ENCODE assay signal across 13 cellular contexts in the genomic region with DNA sequence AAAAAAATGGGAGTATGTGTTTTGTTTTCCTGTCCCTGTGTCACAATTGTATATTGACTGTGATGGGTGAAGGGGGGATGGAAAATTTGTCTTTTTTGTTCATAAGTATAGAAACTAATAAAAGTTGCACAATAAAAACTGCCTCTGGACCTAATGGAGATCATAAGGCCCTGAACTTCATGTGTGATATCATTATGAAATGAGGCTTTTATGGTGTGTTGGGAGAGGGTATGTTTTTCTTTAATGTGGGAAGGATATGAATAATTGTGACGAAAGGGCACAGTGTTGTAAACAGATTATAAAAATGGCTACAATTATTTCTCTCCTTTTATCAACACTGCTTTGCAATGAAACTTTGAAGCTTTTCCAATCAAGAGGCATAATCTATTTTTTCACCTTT.
"Had no signal": no experiment of that assay in that cellular context is flagged by ENCODE, and none has a peak within 500 bp of the region (broad histone marks: within the 10 kb centered on the region; RNA-seq: fewer than 3 reads in every experiment).

No MANE protein-coding gene starts in this region.

- H3K4me3 Mint-ChIP-seq: activated naive CD8-positive, alpha-beta T cell; activated T-cell treated with anti-CD3 and anti-CD28 coated beads, Interleukin-2, amount 50 U/mL, for 24 hours; nephron progenitor cell had no signal

- H3K27me3 Mint-ChIP-seq: activated naive CD8-positive, alpha-beta T cell; activated T-cell treated with anti-CD3 and anti-CD28 coated beads, Interleukin-2, amount 50 U/mL, for 24 hours had no signal

- H3K27ac Mint-ChIP-seq: activated naive CD8-positive, alpha-beta T cell; activated T-cell treated with anti-CD3 and anti-CD28 coated beads, Interleukin-2, amount 50 U/mL, for 24 hours; nephron progenitor cell had no signal

- H3K9me3 ChIP-seq: upper lobe of right lung had no signal

- H3K36me3 ChIP-seq: upper lobe of right lung had no signal

- H3K27ac ChIP-seq: upper lobe of right lung had no signal

- H3K27me3 ChIP-seq: dorsolateral prefrontal cortex, upper lobe of right lung had no signal

- ATAC-seq: stimulated activated naive CD8-positive, alpha-beta T cell treated with anti-CD3 and anti-CD28 coated beads, Interleukin-15, Interleukin-2, amounts not matched to agents 100 U/mL and 50 U/mL, for 24 hours; upper lobe of right lung had no signal

- H3K36me3 Mint-ChIP-seq: activated naive CD8-positive, alpha-beta T cell had no signal

- DNase-seq: activated CD4-positive, alpha-beta T cell treated with anti-CD3 and anti-CD28 coated beads, Interleukin-2, amount 50 U/mL, for 4 hours; activated CD4-positive, CD25-positive, alpha-beta regulatory T cell treated with anti-CD3 and anti-CD28 coated beads, Interleukin-2, amount 50 U/mL, for 72 hours; activated effector memory CD4-positive, alpha-beta T cell treated with anti-CD3 and anti-CD28 coated beads, Interleukin-2, amount 50 U/mL, for 16 hours; activated T-cell treated with anti-CD3 and anti-CD28 coated beads, Interleukin-2, amount 50 U/mL, for 24 hours; dorsolateral prefrontal cortex; hippocampal formation; nephron progenitor cell; stimulated activated CD4-positive, alpha-beta T cell treated with anti-CD3 and anti-CD28 coated beads, Interleukin-4, amount 100 ng/mL, for 1 hour; stimulated activated CD8-positive, alpha-beta memory T cell treated with anti-CD3 and anti-CD28 coated beads, Interleukin-4, amount 100 ng/mL, for 48 hours; stimulated activated naive CD8-positive, alpha-beta T cell treated with anti-CD3 and anti-CD28 coated beads, Interleukin-15, Interleukin-2, amounts not matched to agents 100 U/mL and 50 U/mL, for 24 hours; T-helper 9 cell; upper lobe of right lung had no signal

- H3K9me3 Mint-ChIP-seq: nephron progenitor cell had no signal
